In genomic region chrX:41329101-41329500, GRCh38 we compare ENCODE assay signal across 30 cellular contexts.
"Had no signal": no experiment of that assay in that cellular context is flagged by ENCODE, and none has a peak within 500 bp of the region (broad histone marks: within the 10 kb centered on the region; RNA-seq: fewer than 3 reads in every experiment).

No MANE protein-coding gene starts in this region.

- H3K36me3 ChIP-seq: ascending aorta, brain microvascular endothelial cell, heart left ventricle had no signal

- DNase-seq: activated B cell treated with CpG ODN at 0.5 μM for 24 hours; activated CD4-positive, alpha-beta T cell treated with anti-CD3 and anti-CD28 coated beads for 48 hours; activated CD4-positive, alpha-beta T cell treated with anti-CD3 and anti-CD28 coated beads, Interleukin-2, amount 50 U/mL, for 1 hour; activated CD4-positive, alpha-beta T cell treated with anti-CD3 and anti-CD28 coated beads, Interleukin-2, amount 50 U/mL, for 48 hours; activated CD8-positive, alpha-beta memory T cell treated with anti-CD3 and anti-CD28 coated beads, Interleukin-2, amount 10 ng/mL, durations not matched to agents 7 days and 5 days; activated CD8-positive, alpha-beta memory T cell treated with anti-CD3 and anti-CD28 coated beads, Interleukin-2, amount 50 U/mL, for 48 hours; activated CD8-positive, alpha-beta T cell treated with anti-CD3 and anti-CD28 coated beads for 36 hours; activated gamma-delta T cell; activated naive CD4-positive, alpha-beta T cell; activated naive CD4-positive, alpha-beta T cell treated with anti-CD3 and anti-CD28 coated beads, Interleukin-2, amount 10 ng/mL, durations not matched to agents 7 days and 5 days; activated naive CD8-positive, alpha-beta T cell treated with anti-CD3 and anti-CD28 coated beads, Interleukin-2, amount 10 ng/mL, durations not matched to agents 7 days and 5 days; activated T-cell treated with anti-CD3 and anti-CD28 coated beads for 4 hours; activated T-cell treated with anti-CD3 and anti-CD28 coated beads, Interleukin-2, amount 50 U/mL, for 24 hours; activated T-cell treated with anti-CD3 and anti-CD28 coated beads, Interleukin-2, amount 50 U/mL, for 72 hours; brain microvascular endothelial cell; dorsolateral prefrontal cortex; effector memory CD4-positive, alpha-beta T cell; endodermal cell; foreskin fibroblast; heart left ventricle; T-helper 9 cell; WERI-Rb-1 had no signal

- H3K4me3 Mint-ChIP-seq: activated B cell treated with CpG ODN at 0.5 μM for 24 hours; activated CD8-positive, alpha-beta memory T cell treated with anti-CD3 and anti-CD28 coated beads, Interleukin-2, amount 10 ng/mL, durations not matched to agents 7 days and 5 days; activated CD8-positive, alpha-beta T cell treated with anti-CD3 and anti-CD28 coated beads for 36 hours; activated naive CD4-positive, alpha-beta T cell treated with anti-CD3 and anti-CD28 coated beads, Interleukin-2, amount 10 ng/mL, durations not matched to agents 7 days and 5 days; activated naive CD8-positive, alpha-beta T cell treated with anti-CD3 and anti-CD28 coated beads, Interleukin-2, amount 10 ng/mL, durations not matched to agents 7 days and 5 days; activated T-cell treated with anti-CD3 and anti-CD28 coated beads, Interleukin-2, amount 50 U/mL, for 24 hours; dendritic cell treated with granulocyte-macrophage colony-stimulating factor and Interleukin-4, amounts not matched to agents 40 ng/mL and 50 ng/mL, for 4 days; endodermal cell; T-helper 1 cell treated with Interleukin-12 subunit alpha and Interleukin-12 subunit beta and Interleukin-4 antibody, amounts not matched to agents 30 μg/mL and 1 μg/mL, for 36 hours had no signal

- H3K4me1 ChIP-seq: ascending aorta had no signal

- H3K9me3 ChIP-seq: ascending aorta, heart left ventricle had no signal

- ATAC-seq: activated CD4-positive, CD25-positive, alpha-beta regulatory T cell treated with anti-CD3 and anti-CD28 coated beads, Interleukin-2, amount 50 U/mL, for 24 hours; activated CD8-positive, alpha-beta memory T cell treated with anti-CD3 and anti-CD28 coated beads, Interleukin-2, amount 10 ng/mL, durations not matched to agents 7 days and 5 days; activated CD8-positive, alpha-beta T cell treated with anti-CD3 and anti-CD28 coated beads for 36 hours; activated naive CD4-positive, alpha-beta T cell treated with anti-CD3 and anti-CD28 coated beads, Interleukin-2, amount 50 U/mL, for 72 hours; activated T-cell treated with anti-CD3 and anti-CD28 coated beads, Interleukin-2, amount 50 U/mL, for 72 hours; esophagus mucosa; heart left ventricle had no signal

- H3K27ac ChIP-seq: ascending aorta, brain microvascular endothelial cell, coronary artery, dorsolateral prefrontal cortex, heart left ventricle, WERI-Rb-1 had no signal

- H3K27ac Mint-ChIP-seq: activated B cell treated with CpG ODN at 0.5 μM for 24 hours; activated CD8-positive, alpha-beta memory T cell treated with anti-CD3 and anti-CD28 coated beads, Interleukin-2, amount 10 ng/mL, durations not matched to agents 7 days and 5 days; activated naive CD4-positive, alpha-beta T cell treated with anti-CD3 and anti-CD28 coated beads, Interleukin-2, amount 10 ng/mL, durations not matched to agents 7 days and 5 days; activated naive CD4-positive, alpha-beta T cell treated with anti-CD3 and anti-CD28 coated beads, Interleukin-2, amount 50 U/mL, for 72 hours; activated naive CD8-positive, alpha-beta T cell treated with anti-CD3 and anti-CD28 coated beads, Interleukin-2, amount 10 ng/mL, durations not matched to agents 7 days and 5 days; activated T-cell treated with anti-CD3 and anti-CD28 coated beads, Interleukin-2, amount 50 U/mL, for 24 hours; activated T-cell treated with anti-CD3 and anti-CD28 coated beads, Interleukin-2, amount 50 U/mL, for 72 hours; dendritic cell treated with granulocyte-macrophage colony-stimulating factor and Interleukin-4, amounts not matched to agents 40 ng/mL and 50 ng/mL, for 4 days; endodermal cell; T-helper 1 cell treated with Interleukin-12 subunit alpha and Interleukin-12 subunit beta and Interleukin-4 antibody, amounts not matched to agents 30 μg/mL and 1 μg/mL, for 36 hours had no signal

- H3K27me3 Mint-ChIP-seq: activated B cell treated with CpG ODN at 0.5 μM for 24 hours; activated CD8-positive, alpha-beta memory T cell treated with anti-CD3 and anti-CD28 coated beads, Interleukin-2, amount 10 ng/mL, durations not matched to agents 7 days and 5 days; activated CD8-positive, alpha-beta T cell treated with anti-CD3 and anti-CD28 coated beads for 36 hours; activated naive CD8-positive, alpha-beta T cell treated with anti-CD3 and anti-CD28 coated beads, Interleukin-2, amount 10 ng/mL, durations not matched to agents 7 days and 5 days; activated T-cell treated with anti-CD3 and anti-CD28 coated beads, Interleukin-2, amount 50 U/mL, for 24 hours; central memory CD8-positive, alpha-beta T cell; dendritic cell treated with granulocyte-macrophage colony-stimulating factor and Interleukin-4, amounts not matched to agents 40 ng/mL and 50 ng/mL, for 4 days had no signal

- H3K27me3 ChIP-seq: ascending aorta, brain microvascular endothelial cell, heart left ventricle had no signal

- H3K36me3 Mint-ChIP-seq: activated CD8-positive, alpha-beta memory T cell treated with anti-CD3 and anti-CD28 coated beads, Interleukin-2, amount 10 ng/mL, durations not matched to agents 7 days and 5 days; activated naive CD4-positive, alpha-beta T cell treated with anti-CD3 and anti-CD28 coated beads, Interleukin-2, amount 10 ng/mL, durations not matched to agents 7 days and 5 days; activated naive CD8-positive, alpha-beta T cell treated with anti-CD3 and anti-CD28 coated beads, Interleukin-2, amount 10 ng/mL, durations not matched to agents 7 days and 5 days had no signal

- H3K9me3 Mint-ChIP-seq: activated B cell treated with CpG ODN at 0.5 μM for 24 hours; activated CD8-positive, alpha-beta T cell treated with anti-CD3 and anti-CD28 coated beads for 36 hours; activated naive CD4-positive, alpha-beta T cell treated with anti-CD3 and anti-CD28 coated beads, Interleukin-2, amount 10 ng/mL, durations not matched to agents 7 days and 5 days; activated naive CD4-positive, alpha-beta T cell treated with anti-CD3 and anti-CD28 coated beads, Interleukin-2, amount 50 U/mL, for 72 hours; activated naive CD8-positive, alpha-beta T cell treated with anti-CD3 and anti-CD28 coated beads, Interleukin-2, amount 10 ng/mL, durations not matched to agents 7 days and 5 days; activated T-cell treated with anti-CD3 and anti-CD28 coated beads, Interleukin-2, amount 50 U/mL, for 24 hours; activated T-cell treated with anti-CD3 and anti-CD28 coated beads, Interleukin-2, amount 50 U/mL, for 72 hours; central memory CD8-positive, alpha-beta T cell; dendritic cell treated with granulocyte-macrophage colony-stimulating factor and Interleukin-4, amounts not matched to agents 40 ng/mL and 50 ng/mL, for 4 days; T-helper 1 cell treated with Interleukin-12 subunit alpha and Interleukin-12 subunit beta and Interleukin-4 antibody, amounts not matched to agents 30 μg/mL and 1 μg/mL, for 36 hours had no signal

- H3K4me3 ChIP-seq: ascending aorta, coronary artery, dorsolateral prefrontal cortex, heart left ventricle had no signal
